ENCODE assay signal across 1 cellular context in the genomic region with DNA sequence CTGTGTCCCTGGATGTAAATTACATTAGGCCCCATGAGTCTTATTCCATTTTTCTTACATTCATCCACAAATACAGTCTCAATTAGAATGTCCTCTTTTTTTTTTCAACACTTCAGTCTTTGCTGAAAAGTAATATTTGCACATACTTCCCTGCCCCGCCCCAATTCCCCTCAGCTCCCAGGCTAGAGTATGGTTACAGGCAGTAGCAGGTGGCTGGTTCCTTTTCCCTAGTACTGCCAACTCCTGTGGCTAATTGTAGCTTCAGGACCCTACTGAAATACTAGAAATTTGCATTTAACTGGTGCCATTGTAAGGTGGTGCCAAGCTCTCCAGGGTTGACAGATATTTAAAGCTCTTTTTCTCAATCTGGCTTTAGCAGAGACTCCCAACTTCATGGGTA.
TF ChIP-seq lines count a peak whose summit lies in the region.

No MANE protein-coding gene starts in this region.

TF ChIP-seq in WTC11, 78 proteins besides CTCF, POLR2A, EP300 and RAD21 (continued from another document):
- no peak for TF ChIP-seq USF2 (CRISPR knock-in tag; IDR thresholded peaks at IDR 0.05)
- TF ChIP-seq ZBTB21 (CRISPR knock-in tag; IDR thresholded peaks at IDR 0.05; ENCODE audit: borderline replicate concordance), result no peak
- no peak for TF ChIP-seq NR2C2 (CRISPR knock-in tag; IDR thresholded peaks at IDR 0.05)
- no peak for TF ChIP-seq ZNF263 (CRISPR knock-in tag; IDR thresholded peaks at IDR 0.05; ENCODE audit: low read depth)
- TF ChIP-seq HMGA2 (CRISPR knock-in tag; IDR thresholded peaks at IDR 0.05), result no peak
- TF ChIP-seq TP53 (CRISPR knock-in tag; IDR thresholded peaks at IDR 0.05), result no peak
- TF ChIP-seq ZNF416 (CRISPR knock-in tag; IDR thresholded peaks at IDR 0.05), result no peak
- TF ChIP-seq, protein P1, sequence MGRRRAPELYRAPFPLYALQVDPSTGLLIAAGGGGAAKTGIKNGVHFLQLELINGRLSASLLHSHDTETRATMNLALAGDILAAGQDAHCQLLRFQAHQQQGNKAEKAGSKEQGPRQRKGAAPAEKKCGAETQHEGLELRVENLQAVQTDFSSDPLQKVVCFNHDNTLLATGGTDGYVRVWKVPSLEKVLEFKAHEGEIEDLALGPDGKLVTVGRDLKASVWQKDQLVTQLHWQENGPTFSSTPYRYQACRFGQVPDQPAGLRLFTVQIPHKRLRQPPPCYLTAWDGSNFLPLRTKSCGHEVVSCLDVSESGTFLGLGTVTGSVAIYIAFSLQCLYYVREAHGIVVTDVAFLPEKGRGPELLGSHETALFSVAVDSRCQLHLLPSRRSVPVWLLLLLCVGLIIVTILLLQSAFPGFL (CRISPR knock-in tag; IDR thresholded peaks at IDR 0.05; ENCODE audit: borderline replicate concordance), result no peak
